In the genomic region with DNA sequence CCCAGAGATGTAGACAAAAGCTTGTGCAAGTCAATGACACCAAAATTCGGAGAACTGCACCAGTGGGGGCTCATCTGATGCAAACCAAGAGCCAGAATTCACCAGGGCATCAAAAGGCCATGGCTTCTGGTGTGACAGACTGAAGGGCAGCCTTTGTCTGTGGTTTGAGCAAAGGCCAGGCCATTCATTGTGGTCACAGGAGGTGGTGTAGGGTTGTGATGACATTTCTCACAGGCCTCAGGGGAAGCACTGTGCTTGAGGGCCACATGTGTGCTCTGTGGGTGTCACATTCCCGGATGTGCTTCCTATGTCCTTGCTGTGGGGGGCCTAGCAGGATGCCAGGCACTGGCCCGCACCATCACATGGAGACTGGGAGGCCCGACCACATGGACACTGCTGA, we compare ENCODE assay signal across 13 cellular contexts. TPM values are rescaled to one million over a fixed set of nuclear protein-coding genes. Genes with fewer than 3 reads are reported as not detected.
DNase-seq lines count a peak whose midpoint lies in the region; ATAC-seq, FAIRE-seq and TF ChIP-seq lines count a peak whose summit lies in the region.
"Had no signal": no experiment of that assay in that cellular context is flagged by ENCODE, and none has a peak within 500 bp of the region (broad histone marks: within the 10 kb centered on the region; RNA-seq: fewer than 3 reads in every experiment).

No MANE protein-coding gene starts in this region.

- H3K79me2 ChIP-seq in GM12878 (ENCODE audit: control insufficient read depth, insufficient read depth, low read length): no peaks in the 10 kb centered on the region

- POLR2A ChIA-PET in GM12878 (lab: Charles Lee): no interaction called here

- no peak overlapping the region for H3K4me3 ChIP-seq in BLaER1 treated with 17β-estradiol and CSF1 and Interleukin-3, amounts not matched to agents 10 nM and 100 nM
- H3K4me3 ChIP-seq in GM12878: no peak overlapping the region
- no peak overlapping the region for H3K4me3 ChIP-seq in heart right ventricle

- TF ChIP-seq CTCF in GM12878 (IDR thresholded peaks at IDR 0.05 in 2 of 3, conservative IDR thresholded peaks at IDR 0.05 in 1 of 3; ENCODE audit: control insufficient read depth in 2 of 3, extremely low read depth in 1 of 3, insufficient read depth in 1 of 3, low read depth in 3 of 3, low read length in 3 of 3) (no peak), heart right ventricle (IDR thresholded peaks at IDR 0.05) (no peak)

- BruUV-seq in GM12878 (replicated peaks; lab: Mats Ljungman, UMichigan): no TSS peak

- peak overlapping the region; percentile 83 for H3K4me3 Mint-ChIP-seq in natural killer cell treated with Interleukin-12 subunit alpha and Interleukin-12 subunit beta and Interleukin-15 and Interleukin-18, amount 100 ng/mL, for 72 hours
- H3K4me3 Mint-ChIP-seq in activated naive CD4-positive, alpha-beta T cell treated with anti-CD3 and anti-CD28 coated beads for 36 hours: no peak overlapping the region
- H3K4me3 Mint-ChIP-seq: CD4-positive, alpha-beta T cell; endodermal cell had no signal

- H3K9ac ChIP-seq in BLaER1 treated with 17β-estradiol and CSF1 and Interleukin-3, amounts not matched to agents 10 nM and 100 nM: no peak overlapping the region
- H3K9ac ChIP-seq in GM12878 (ENCODE audit: control insufficient read depth, insufficient read depth, low read length): no peak overlapping the region

- CTCF ChIA-PET in GM12878 (lab: Yijun Ruan, JAX): interaction anchor here (0.9 kb wide), 1 partner anchor 68 kb away, joined by 3 read pairs; no protein-coding TSS in a partner anchor
- CTCF ChIA-PET in activated naive CD4-positive, alpha-beta T cell treated with anti-CD3 and anti-CD28 coated beads for 36 hours (lab: Charles Lee): interaction anchor here (0.8 kb wide), 1 partner anchor 24 kb away, joined by 4 read pairs; no protein-coding TSS in a partner anchor

- H3K4me2 ChIP-seq in BLaER1 treated with 17β-estradiol and CSF1 and Interleukin-3, amounts not matched to agents 10 nM and 100 nM: peak overlapping the region; percentile 16 to 66 (median 49); a peak in 20 of 22 replicates
- H3K4me2 ChIP-seq in GM12878 (ENCODE audit: control insufficient read depth, insufficient read depth): no peak overlapping the region

- RAD21 ChIA-PET in GM12878 (lab: Charles Lee; ENCODE audit: unreplicated experiment): no interaction called here

- ATAC-seq in HG03442 (IDR thresholded peaks at IDR 0.05; ENCODE audit: unreplicated experiment) (peak; percentile 50), GM12878 (peak; percentile 98), heart right ventricle (no peak), GM21367 (IDR thresholded peaks at IDR 0.05; ENCODE audit: unreplicated experiment) (no peak)
- ATAC-seq in natural killer cell treated with Interleukin-12 subunit alpha and Interleukin-12 subunit beta and Interleukin-15 and Interleukin-18, amount 100 ng/mL, for 72 hours: peak; percentile 98

- H3K27ac Mint-ChIP-seq in natural killer cell treated with Interleukin-12 subunit alpha and Interleukin-12 subunit beta and Interleukin-15 and Interleukin-18, amount 100 ng/mL, for 72 hours: peak overlapping the region; percentile 81 to 92
- no peak overlapping the region for H3K27ac Mint-ChIP-seq in activated naive CD4-positive, alpha-beta T cell treated with anti-CD3 and anti-CD28 coated beads for 36 hours
- H3K27ac Mint-ChIP-seq: CD4-positive, alpha-beta T cell; endodermal cell had no signal

- 55% methylated on average over 4 of the region's 4 CpGs for whole genome bisulfite sequencing in GM12878 (ENCODE audit: insufficient coverage, insufficient replicate concordance, low lambda C conversion rate, missing lambda C conversion rate)
- WGBS in heart right ventricle, 2 donors: 79 to 80% methylated on average over 4 of the region's 4 CpGs

- H3K27ac ChIP-seq in BLaER1 treated with 17β-estradiol and CSF1 and Interleukin-3, amounts not matched to agents 10 nM and 100 nM: no peak overlapping the region; a peak in 2 of 22 replicates
- H3K27ac ChIP-seq in GM12878 (ENCODE audit: control insufficient read depth, insufficient read depth) (no peak overlapping the region), heart right ventricle (no peak overlapping the region)

- no peaks in the 10 kb centered on the region for H3K36me3 ChIP-seq in BLaER1 treated with 17β-estradiol and CSF1 and Interleukin-3, amounts not matched to agents 10 nM and 100 nM
- H3K36me3 ChIP-seq in GM12878 (ENCODE audit: control insufficient read depth in 2 of 2, insufficient read depth in 2 of 2, low read length in 1 of 2) (no peaks in the 10 kb centered on the region), heart right ventricle (no peaks in the 10 kb centered on the region)

- H3K9me3 Mint-ChIP-seq in natural killer cell treated with Interleukin-12 subunit alpha and Interleukin-12 subunit beta and Interleukin-15 and Interleukin-18, amount 100 ng/mL, for 72 hours: peaks cover 3% of the 10 kb centered on the region
- H3K9me3 Mint-ChIP-seq in activated naive CD4-positive, alpha-beta T cell treated with anti-CD3 and anti-CD28 coated beads for 36 hours: peaks cover 3% of the 10 kb centered on the region
- H3K9me3 Mint-ChIP-seq: CD4-positive, alpha-beta T cell had no signal

- SMC1A ChIA-PET in GM12878 (lab: Charles Lee; ENCODE audit: uncharacterized antibody, unreplicated experiment): interaction anchor here (0.7 to 1.1 kb wide), 3 partner anchors 10 to 27 kb away, joined by 3 to 4 read pairs (median 3); no protein-coding TSS in a partner anchor

- H3K36me3 Mint-ChIP-seq in natural killer cell treated with Interleukin-12 subunit alpha and Interleukin-12 subunit beta and Interleukin-15 and Interleukin-18, amount 100 ng/mL, for 72 hours: no peaks in the 10 kb centered on the region
- no peaks in the 10 kb centered on the region for H3K36me3 Mint-ChIP-seq in activated naive CD4-positive, alpha-beta T cell treated with anti-CD3 and anti-CD28 coated beads for 36 hours (ENCODE audit: low read depth)

- no peak overlapping the region for H2AFZ ChIP-seq in GM12878 (ENCODE audit: control insufficient read depth, low read depth, low read length)

- TF ChIP-seq RAD21 in GM12878 (IDR thresholded peaks at IDR 0.05; ENCODE audit: insufficient read depth, low read depth, low read length): no peak

- DNase-seq in GM12878 (ENCODE audit: low read depth, low spot score) (no peak), NCI-H2196 (lab: John Stamatoyannopoulos, UW; ENCODE audit: unreplicated experiment) (no peak), heart right ventricle (no peak)
- DNase-seq in natural killer cell treated with Interleukin-12 subunit alpha and Interleukin-12 subunit beta and Interleukin-15 and Interleukin-18, amount 100 ng/mL, for 72 hours (ENCODE audit: low spot score): peak; percentile 86
- DNase-seq in activated naive CD4-positive, alpha-beta T cell treated with anti-CD3 and anti-CD28 coated beads for 36 hours: no peak
- DNase-seq: activated gamma-delta T cell; CD4-positive, alpha-beta T cell; endodermal cell; NCI-H1105 had no signal

- TF ChIP-seq POLR2A in GM12878 (IDR thresholded peaks at IDR 0.05; ENCODE audit: low read depth, low read length): no peak

- no peaks in the 10 kb centered on the region for H4K20me1 ChIP-seq in BLaER1 treated with 17β-estradiol and CSF1 and Interleukin-3, amounts not matched to agents 10 nM and 100 nM
- H4K20me1 ChIP-seq in GM12878 (ENCODE audit: control insufficient read depth, insufficient read depth): no peaks in the 10 kb centered on the region

- no peaks in the 10 kb centered on the region for H3K27me3 Mint-ChIP-seq in natural killer cell treated with Interleukin-12 subunit alpha and Interleukin-12 subunit beta and Interleukin-15 and Interleukin-18, amount 100 ng/mL, for 72 hours
- H3K27me3 Mint-ChIP-seq in activated naive CD4-positive, alpha-beta T cell treated with anti-CD3 and anti-CD28 coated beads for 36 hours (ENCODE audit: low read depth): no peaks in the 10 kb centered on the region
- H3K27me3 Mint-ChIP-seq: CD4-positive, alpha-beta T cell had no signal

- peak; percentile 92 for FAIRE-seq in GM12878 (lab: Jason Lieb, UNC)
- FAIRE-seq: keratinocyte had no signal

- peaks cover 13 to 26% (median 17%) of the 10 kb centered on the region in 10 experiments for H3K4me1 ChIP-seq in BLaER1 treated with 17β-estradiol and CSF1 and Interleukin-3, amounts not matched to agents 10 nM and 100 nM
- H3K4me1 ChIP-seq in GM12878 (ENCODE audit: control insufficient read depth, insufficient read depth, low read length) (peaks cover 12% of the 10 kb centered on the region), heart right ventricle (peaks cover 0 to 44% (median 28%) of the 10 kb centered on the region in 9 donors)

- no peaks in the 10 kb centered on the region for H3K27me3 ChIP-seq in BLaER1 treated with 17β-estradiol and CSF1 and Interleukin-3, amounts not matched to agents 10 nM and 100 nM
- H3K27me3 ChIP-seq in GM12878 (replicated peaks in 1 of 2; ENCODE audit: control insufficient read depth in 2 of 2, insufficient read depth in 2 of 2, low read length in 1 of 2) (no peaks in the 10 kb centered on the region), heart right ventricle (no peaks in the 10 kb centered on the region)

- H3K4me1 Mint-ChIP-seq in natural killer cell treated with Interleukin-12 subunit alpha and Interleukin-12 subunit beta and Interleukin-15 and Interleukin-18, amount 100 ng/mL, for 72 hours (ENCODE audit: low read depth in 2 of 2): peaks cover 41 to 55% of the 10 kb centered on the region in 2 donors
- peaks cover 3% of the 10 kb centered on the region for H3K4me1 Mint-ChIP-seq in activated naive CD4-positive, alpha-beta T cell treated with anti-CD3 and anti-CD28 coated beads for 36 hours (ENCODE audit: low read depth)

- peak in 1 of 2 experiments; percentile 35; a peak in 2 of 4 replicates for TF ChIP-seq EP300 in GM12878 (IDR thresholded peaks at IDR 0.05; ENCODE audit: borderline replicate concordance in 1 of 2, control insufficient read depth in 1 of 2, low read depth in 2 of 2, low read length in 2 of 2)

- intact Hi-C loops in GM12878 (cut with micrococcal nuclease; ENCODE audit: unreplicated experiment): no loop called here
- intact Hi-C loops in heart right ventricle (cut with DNase I): loop anchor here in 1 of 10 donors (5.0 kb wide), 1 partner anchor 43 kb away; no protein-coding TSS in a partner anchor
- intact Hi-C loops in activated naive CD4-positive, alpha-beta T cell treated with anti-CD3 and anti-CD28 coated beads for 36 hours (cut with micrococcal nuclease): no loop called here

- in situ Hi-C loops in GM12878 (cut with MboI): no loop called here

- peaks cover 0 to 6% (median 0%) of the 10 kb centered on the region in 11 experiments; a peak in 1 of 22 replicates for H3K9me3 ChIP-seq in BLaER1 treated with 17β-estradiol and CSF1 and Interleukin-3, amounts not matched to agents 10 nM and 100 nM (replicated peaks in 1 of 11)
- no peaks in the 10 kb centered on the region for H3K9me3 ChIP-seq in GM12878 (replicated peaks; ENCODE audit: control insufficient read depth, insufficient read depth, low read length)
- H3K9me3 ChIP-seq in heart right ventricle: no peaks in the 10 kb centered on the region

RNA-seq across cellular contexts. Expression of a gene that starts 22.5 kb away (rescaled TPM):
- 0.21 TPM in 1 of 2 replicates, not detected in the other for total RNA-seq in GM12878 (2013; cell fraction: nucleolus; rRNA removed)
- total RNA-seq in GM12878 (2014; rRNA removed): 0.06 and 0.16 TPM in 2 replicates
- 0.09 and 0.18 TPM in 2 replicates for total RNA-seq in GM12878 (2014; rRNA removed; fragmentation: Illumina TruSeq; extraction: Trizol)
- 0.18 TPM in 1 of 2 replicates, not detected in the other for total RNA-seq in GM12878 (2021)
- not detected for polyA plus RNA-seq in GM12878 (2011; ENCODE audit: low read depth)
- not detected in 2 replicates for polyA plus RNA-seq in GM12878 (2011; rRNA removed)
- polyA plus RNA-seq in GM12878 (2011; cell fraction: cytosol; rRNA removed): not detected in 2 replicates
- polyA plus RNA-seq in GM12878 (2011; cell fraction: nucleus; rRNA removed): 0.04 and 0.15 TPM in 2 replicates
- not detected in 2 replicates for polyA plus RNA-seq in GM12878 (2012)
- polyA plus RNA-seq in GM12878 (2014; fragmentation: Illumina TruSeq; extraction: Trizol): 0.06 TPM in 1 of 2 replicates, not detected in the other
- polyA plus RNA-seq in GM12878 (2014; fragmentation: Nextera tagmentation; extraction: Ambion mirVana): not detected
- polyA plus RNA-seq in GM12878 (2014; rRNA removed): 0.17 and 0.19 TPM in 2 replicates
- polyA plus RNA-seq in GM12878 (2016; fragmentation: Nextera tagmentation; extraction: Ambion mirVana): not detected
- not detected in 2 replicates for polyA minus RNA-seq in GM12878 (2011; rRNA and poly(A)+ RNA removed)
- polyA minus RNA-seq in GM12878 (2011; cell fraction: cytosol; rRNA and poly(A)+ RNA removed): not detected in 2 replicates
- 0.12 TPM in 1 of 2 replicates, not detected in the other for polyA minus RNA-seq in GM12878 (2011; cell fraction: nucleus; rRNA and poly(A)+ RNA removed)
- 1 to 10 TPM; 1.2 to 4.7 TPM for total RNA-seq in natural killer cell treated with Interleukin-12 subunit alpha and Interleukin-12 subunit beta and Interleukin-15 and Interleukin-18, amount 100 ng/mL, for 72 hours
- 10 to 100 TPM in 2 of 10 donors, 1 to 10 TPM in 8; 4.7 to 15.5 (median 7.5) TPM for total RNA-seq in heart right ventricle
- polyA plus RNA-seq in heart right ventricle: 1 to 10 TPM in 1 of 2 donors, under 1 TPM in 1; 0.75 to 2.4 TPM
- not detected for total RNA-seq in activated naive CD4-positive, alpha-beta T cell treated with anti-CD3 and anti-CD28 coated beads for 36 hours
- total RNA-seq: CD4-positive, alpha-beta T cell had no signal

Comparison
In these comparisons a context has a peak if more than half of its experiments do, and no peak if none do; other contexts are left out.
1. ATAC-seq: peak in HG03442 (single experiment), GM12878 (single experiment) and natural killer cell treated with Interleukin-12 subunit alpha and Interleukin-12 subunit beta and Interleukin-15 and Interleukin-18, amount 100 ng/mL, for 72 hours (2 of 2); none in heart right ventricle (0 of 8) and GM21367 (single experiment).